Comparison of ENCODE assay signal across 13 cellular contexts in genomic region chrX:72609313-72609712, GRCh38. TPM values are rescaled to one million over a fixed set of nuclear protein-coding genes. Genes with fewer than 3 reads are reported as not detected.
DNase-seq lines count a peak whose midpoint lies in the region; TF ChIP-seq lines count a peak whose summit lies in the region.
"Had no signal": no experiment of that assay in that cellular context is flagged by ENCODE, and none has a peak within 500 bp of the region (broad histone marks: within the 10 kb centered on the region; RNA-seq: fewer than 3 reads in every experiment).

No MANE protein-coding gene starts in this region.

- POLR2A ChIA-PET in MCF 10A (lab: Yijun Ruan, JAX) (no interaction called here), PC-9 (lab: Charles Lee; ENCODE audit: unreplicated experiment) (no interaction called here)
- POLR2A ChIA-PET in activated CD4-positive, alpha-beta memory T cell treated with anti-CD3 and anti-CD28 coated beads, Interleukin-2, amount 10 ng/mL, durations not matched to agents 7 days and 5 days (lab: Charles Lee), result no interaction called here

- H4K20me1 ChIP-seq in PC-9 (ENCODE audit: insufficient read depth), result no peaks in the 10 kb centered on the region

- DNase-seq in MCF 10A (ENCODE audit: unreplicated experiment), result peak; percentile 9
- no peak for DNase-seq in breast epithelium (ENCODE audit: low spot score in 2 of 2)
- DNase-seq in PC-9, result no peak
- peak; percentile 16 for DNase-seq in epithelial cell of esophagus (ENCODE audit: low read depth)
- no peak for DNase-seq in transverse colon
- no peak for DNase-seq in activated T-cell treated with anti-CD3 and anti-CD28 coated beads, Interleukin-2, amount 50 U/mL, for 24 hours
- no peak for DNase-seq in activated CD4-positive, alpha-beta memory T cell treated with anti-CD3 and anti-CD28 coated beads, Interleukin-2, amount 10 ng/mL, durations not matched to agents 7 days and 5 days
- no peak for DNase-seq in GM19238 (ENCODE audit: insufficient read length, low spot score)
- DNase-seq: activated CD8-positive, alpha-beta memory T cell treated with anti-CD3 and anti-CD28 coated beads, Interleukin-2, amount 50 U/mL, for 4 hours; NCI-H2171; upper lobe of right lung had no signal

- H3K36me3 ChIP-seq in breast epithelium, result no peaks in the 10 kb centered on the region
- H3K36me3 ChIP-seq in PC-9 (ENCODE audit: low read depth), result no peaks in the 10 kb centered on the region
- H3K36me3 ChIP-seq in transverse colon, result no peaks in the 10 kb centered on the region
- H3K36me3 ChIP-seq: neutrophil, upper lobe of right lung had no signal

- CTCF ChIA-PET in MCF 10A (lab: Yijun Ruan, JAX), result no interaction called here
- CTCF ChIA-PET in PC-9 (lab: Charles Lee), result no interaction called here
- CTCF ChIA-PET in activated CD4-positive, alpha-beta memory T cell treated with anti-CD3 and anti-CD28 coated beads, Interleukin-2, amount 10 ng/mL, durations not matched to agents 7 days and 5 days (lab: Charles Lee), result no interaction called here

- TF ChIP-seq CTCF in MCF 10A (IDR thresholded peaks at IDR 0.05; ENCODE audit: unreplicated experiment) (peak; percentile 29), breast epithelium (IDR thresholded peaks at IDR 0.05) (no peak), PC-9 (conservative IDR thresholded peaks at IDR 0.05) (peak; percentile 43; the same call in 1 of the 2 replicates), epithelial cell of esophagus (IDR thresholded peaks at IDR 0.05; ENCODE audit: insufficient read depth, low read depth, low read length, missing control alignments) (peak; percentile 37), transverse colon (IDR thresholded peaks at IDR 0.05) (peak in 3 of 5 experiments; percentile 7 to 29 (median 11))

- H2AFZ ChIP-seq in PC-9, result no peak overlapping the region

- TF ChIP-seq POLR2A in breast epithelium (IDR thresholded peaks at IDR 0.05), result no peak
- TF ChIP-seq POLR2A in transverse colon (IDR thresholded peaks at IDR 0.05), result no peak

- no peaks in the 10 kb centered on the region for H3K79me2 ChIP-seq in PC-9 (ENCODE audit: low read depth)

- peaks cover 16% of the 10 kb centered on the region for H3K36me3 Mint-ChIP-seq in MCF 10A (ENCODE audit: insufficient read depth, unreplicated experiment)
- H3K36me3 Mint-ChIP-seq in activated T-cell treated with anti-CD3 and anti-CD28 coated beads, Interleukin-2, amount 50 U/mL, for 24 hours (ENCODE audit: low read depth), result peaks cover 4% of the 10 kb centered on the region
- no peaks in the 10 kb centered on the region for H3K36me3 Mint-ChIP-seq in activated CD4-positive, alpha-beta memory T cell treated with anti-CD3 and anti-CD28 coated beads, Interleukin-2, amount 10 ng/mL, durations not matched to agents 7 days and 5 days (ENCODE audit: low read depth)

- H3K27ac ChIP-seq in breast epithelium (no peak overlapping the region), PC-9 (no peak overlapping the region), transverse colon (no peak overlapping the region)
- H3K27ac ChIP-seq: neutrophil, upper lobe of right lung had no signal

- no TSS peak for BruUV-seq in MCF 10A (replicated peaks; lab: Mats Ljungman, UMichigan)
- no TSS peak for BruUV-seq in PC-9 (replicated peaks; lab: Mats Ljungman, UMichigan)

- H3K4me2 ChIP-seq in PC-9, result no peak overlapping the region

- H3K9me3 ChIP-seq in breast epithelium, result no peaks in the 10 kb centered on the region
- H3K9me3 ChIP-seq in PC-9 (ENCODE audit: insufficient read depth, low read depth), result no peaks in the 10 kb centered on the region
- H3K9me3 ChIP-seq in transverse colon, result no peaks in the 10 kb centered on the region
- H3K9me3 ChIP-seq: neutrophil, upper lobe of right lung had no signal

- H3K4me3 ChIP-seq in breast epithelium (no peak overlapping the region), PC-9 (no peak overlapping the region), epithelial cell of esophagus (ENCODE audit: low read length) (no peak overlapping the region), transverse colon (no peak overlapping the region)
- H3K4me3 ChIP-seq: upper lobe of right lung had no signal

- no peak for TF ChIP-seq EP300 in transverse colon (IDR thresholded peaks at IDR 0.05; ENCODE audit: low read depth)

- no peaks in the 10 kb centered on the region for H3F3A ChIP-seq in PC-9 (ENCODE audit: insufficient read depth, low read depth)

- WGBS in transverse colon (ENCODE audit: low coverage in 1 of 2), 2 donors, result 42% methylated on average over 2 of the region's 2 CpGs; no CpG with 5 or more reads in 1 of the 2 donors

- in situ Hi-C loops in transverse colon (cut with MboI; ENCODE audit: low pct_ligation_motif_present in 1 of 4, low pct_unique_long_range_greater_than_20kb in 1 of 4, low sequenced_read_pairs in 3 of 4), result no loop called here

- no peak overlapping the region for H3K4me3 Mint-ChIP-seq in MCF 10A (ENCODE audit: unreplicated experiment)
- no peak overlapping the region for H3K4me3 Mint-ChIP-seq in activated T-cell treated with anti-CD3 and anti-CD28 coated beads, Interleukin-2, amount 50 U/mL, for 24 hours
- H3K4me3 Mint-ChIP-seq in activated CD4-positive, alpha-beta memory T cell treated with anti-CD3 and anti-CD28 coated beads, Interleukin-2, amount 10 ng/mL, durations not matched to agents 7 days and 5 days, result no peak overlapping the region
- H3K4me3 Mint-ChIP-seq: central memory CD8-positive, alpha-beta T cell had no signal

- H3K9me2 ChIP-seq in PC-9 (ENCODE audit: insufficient read depth), result no peaks in the 10 kb centered on the region

- no peak overlapping the region for H3K27ac Mint-ChIP-seq in MCF 10A (ENCODE audit: low read depth, unreplicated experiment)
- no peak overlapping the region for H3K27ac Mint-ChIP-seq in activated T-cell treated with anti-CD3 and anti-CD28 coated beads, Interleukin-2, amount 50 U/mL, for 24 hours
- no peak overlapping the region for H3K27ac Mint-ChIP-seq in activated CD4-positive, alpha-beta memory T cell treated with anti-CD3 and anti-CD28 coated beads, Interleukin-2, amount 10 ng/mL, durations not matched to agents 7 days and 5 days

- no peaks in the 10 kb centered on the region for H3K9me3 Mint-ChIP-seq in MCF 10A (ENCODE audit: unreplicated experiment)
- no peaks in the 10 kb centered on the region for H3K9me3 Mint-ChIP-seq in activated T-cell treated with anti-CD3 and anti-CD28 coated beads, Interleukin-2, amount 50 U/mL, for 24 hours
- H3K9me3 Mint-ChIP-seq in activated CD4-positive, alpha-beta memory T cell treated with anti-CD3 and anti-CD28 coated beads, Interleukin-2, amount 10 ng/mL, durations not matched to agents 7 days and 5 days, result no peaks in the 10 kb centered on the region
- H3K9me3 Mint-ChIP-seq: central memory CD8-positive, alpha-beta T cell had no signal

- H3K27me3 ChIP-seq in breast epithelium (peaks cover 0 to 23% of the 10 kb centered on the region in 2 donors), PC-9 (ENCODE audit: insufficient read depth, low read depth) (no peaks in the 10 kb centered on the region), transverse colon (no peaks in the 10 kb centered on the region)
- H3K27me3 ChIP-seq: neutrophil, upper lobe of right lung had no signal

- intact Hi-C loops in MCF 10A (cut with micrococcal nuclease), result loop anchor here (2.0 kb wide), 1 partner anchor 103 kb away; no protein-coding TSS in a partner anchor
- intact Hi-C loops in breast epithelium (cut with DNase I; ENCODE audit: low total_unique reads), result no loop called here
- intact Hi-C loops in PC-9 (cut with micrococcal nuclease; ENCODE audit: unreplicated experiment), result no loop called here
- intact Hi-C loops in transverse colon (cut with DNase I; ENCODE audit: low total_unique reads), result no loop called here

- peaks cover 62% of the 10 kb centered on the region for H3K27me3 Mint-ChIP-seq in MCF 10A (ENCODE audit: insufficient read depth, unreplicated experiment)
- H3K27me3 Mint-ChIP-seq in activated T-cell treated with anti-CD3 and anti-CD28 coated beads, Interleukin-2, amount 50 U/mL, for 24 hours, result peaks cover 74% of the 10 kb centered on the region
- H3K27me3 Mint-ChIP-seq in activated CD4-positive, alpha-beta memory T cell treated with anti-CD3 and anti-CD28 coated beads, Interleukin-2, amount 10 ng/mL, durations not matched to agents 7 days and 5 days, result no peaks in the 10 kb centered on the region
- H3K27me3 Mint-ChIP-seq: central memory CD8-positive, alpha-beta T cell had no signal

- no peaks in the 10 kb centered on the region for H3K4me1 Mint-ChIP-seq in MCF 10A (ENCODE audit: insufficient read depth, unreplicated experiment)
- H3K4me1 Mint-ChIP-seq in activated T-cell treated with anti-CD3 and anti-CD28 coated beads, Interleukin-2, amount 50 U/mL, for 24 hours (ENCODE audit: low read depth), result peaks cover 6% of the 10 kb centered on the region
- peaks cover 6% of the 10 kb centered on the region for H3K4me1 Mint-ChIP-seq in activated CD4-positive, alpha-beta memory T cell treated with anti-CD3 and anti-CD28 coated beads, Interleukin-2, amount 10 ng/mL, durations not matched to agents 7 days and 5 days
- H3K4me1 Mint-ChIP-seq: central memory CD8-positive, alpha-beta T cell had no signal

- no peaks in the 10 kb centered on the region for H3K4me1 ChIP-seq in breast epithelium
- no peaks in the 10 kb centered on the region for H3K4me1 ChIP-seq in PC-9 (replicated peaks; ENCODE audit: insufficient read depth)
- H3K4me1 ChIP-seq in transverse colon, result no peaks in the 10 kb centered on the region
- H3K4me1 ChIP-seq: upper lobe of right lung had no signal

RNA-seq across cellular contexts. Expression of gene HDAC8, which starts 36.7 kb away (rescaled TPM):
- 26.4 and 26.7 TPM in 2 replicates for total RNA-seq in MCF 10A (2022)
- 10 to 100 TPM; 29.1 to 62.6 (median 51.5) TPM for total RNA-seq in breast epithelium
- total RNA-seq in PC-9 (2021), result 52.8 and 61.3 TPM in 2 replicates
- 10 to 100 TPM; 10.5 to 37.5 (median 18.4) TPM for total RNA-seq in transverse colon
- 10 to 100 TPM; 23.8 to 24.1 TPM for total RNA-seq in activated CD4-positive, alpha-beta memory T cell treated with anti-CD3 and anti-CD28 coated beads, Interleukin-2, amount 10 ng/mL, durations not matched to agents 7 days and 5 days

Comparison
In these comparisons a context has a peak if more than half of its experiments do, and no peak if none do; other contexts are left out.
1. DNase-seq: peak in MCF 10A (single experiment) and epithelial cell of esophagus (single experiment); none in breast epithelium (0 of 2), PC-9 (0 of 2), transverse colon (single experiment), activated T-cell treated with anti-CD3 and anti-CD28 coated beads, Interleukin-2, amount 50 U/mL, for 24 hours (single experiment), activated CD4-positive, alpha-beta memory T cell treated with anti-CD3 and anti-CD28 coated beads, Interleukin-2, amount 10 ng/mL, durations not matched to agents 7 days and 5 days (single experiment) and GM19238 (single experiment).
2. CTCF ChIP-seq: peak in MCF 10A (single experiment), PC-9 (single experiment), epithelial cell of esophagus (single experiment) and transverse colon (3 of 5); none in breast epithelium (0 of 3).